ENCODE assay signal across 9 cellular contexts in genomic region chr20:33664085-33664761, GRCh38. TPM values are rescaled to one million over a fixed set of nuclear protein-coding genes. Genes with fewer than 3 reads are reported as not detected.
A peak's percentile ranks its signal among the peaks of the same experiment; 100 is the strongest.
DNase-seq lines count a peak whose midpoint lies in the region; ATAC-seq and TF ChIP-seq lines count a peak whose summit lies in the region.
"Had no signal": no experiment of that assay in that cellular context is flagged by ENCODE, and none has a peak within 500 bp of the region (broad histone marks: within the 10 kb centered on the region; RNA-seq: fewer than 3 reads in every experiment).

No MANE protein-coding gene starts in this region.

- TF ChIP-seq CTCF in GM06990 (IDR thresholded peaks at IDR 0.05; ENCODE audit: insufficient read depth, low read length, poor library complexity, severe bottlenecking) = no peak
- TF ChIP-seq CTCF in Peyer's patch (IDR thresholded peaks at IDR 0.05) = no peak
- TF ChIP-seq CTCF in epithelial cell of proximal tubule (conservative IDR thresholded peaks at IDR 0.05; ENCODE audit: low read depth, low read length) = no peak
- no peak for TF ChIP-seq CTCF in retinal pigment epithelial cell (conservative IDR thresholded peaks at IDR 0.05; ENCODE audit: low read depth, low read length)

- DNase-seq in GM06990 (ENCODE audit: extremely low read depth, insufficient read length) (no peak), Peyer's patch (no peak), epithelial cell of proximal tubule (ENCODE audit: low read depth) (no peak), retinal pigment epithelial cell (ENCODE audit: low read depth) (no peak), HK-2 (ENCODE audit: unreplicated experiment) (no peak)

- H3K4me3 ChIP-seq in GM06990 (replicated peaks; ENCODE audit: low read depth, low read length) (peak overlapping the region; percentile 73), Peyer's patch (peak overlapping the region; percentile 61 to 78 (median 72)), epithelial cell of proximal tubule (ENCODE audit: low read depth, low read length) (peak overlapping the region; percentile 72), retinal pigment epithelial cell (ENCODE audit: low read length) (peak overlapping the region; percentile 73)

- no peaks in the 10 kb centered on the region for H3K9me3 ChIP-seq in Peyer's patch
- H3K9me3 ChIP-seq: mucosa of descending colon had no signal

- no peaks in the 10 kb centered on the region; the same call in 1 of the 2 replicates for H3K36me3 ChIP-seq in GM06990 (ENCODE audit: control insufficient read depth, insufficient read depth, low read length)
- peaks cover 0 to 20% (median 0%) of the 10 kb centered on the region in 3 donors for H3K36me3 ChIP-seq in Peyer's patch

- peaks cover 0 to 40% (median 10%) of the 10 kb centered on the region in 4 donors for H3K4me1 ChIP-seq in Peyer's patch

- TF ChIP-seq POLR2A in Peyer's patch (IDR thresholded peaks at IDR 0.05) = no peak

- ATAC-seq in HG03039 (IDR thresholded peaks at IDR 0.05; ENCODE audit: unreplicated experiment) (no peak), GM21528 (IDR thresholded peaks at IDR 0.05; ENCODE audit: low FRiP score, unreplicated experiment) (no peak), GM21786 (IDR thresholded peaks at IDR 0.05; ENCODE audit: unreplicated experiment) (no peak)

- peak overlapping the region; percentile 86 to 93 (median 91) for H3K27ac ChIP-seq in Peyer's patch

- H3K27me3 ChIP-seq in GM06990 (replicated peaks; ENCODE audit: control insufficient read depth, insufficient read depth, low read length) (no peaks in the 10 kb centered on the region), Peyer's patch (no peaks in the 10 kb centered on the region)

RNA-seq across cellular contexts. Expression of gene C20orf144, which starts 2.1 kb away (rescaled TPM):
- not detected for total RNA-seq in Peyer's patch
- not detected in 2 replicates for total RNA-seq in epithelial cell of proximal tubule

RNA-seq across cellular contexts. Expression of gene ACTL10, which starts 2.5 kb away (rescaled TPM):
- 1 to 10 TPM in 3 of 4 donors, not detected in 1; 1.2 to 3.1 (median 2.5) TPM for total RNA-seq in Peyer's patch
- 2.2 TPM in 2 replicates for total RNA-seq in epithelial cell of proximal tubule

RNA-seq across cellular contexts. Expression of gene NECAB3, which starts 10.0 kb away (rescaled TPM):
- total RNA-seq in Peyer's patch (100 to 1,000 TPM in 3 of 4 donors, 10 to 100 TPM in 1; 77.1 to 146 (median 110) TPM), epithelial cell of proximal tubule (13.2 and 26.9 TPM in 2 replicates)

RNA-seq across cellular contexts. Expression of gene E2F1, which starts 22.0 kb away (rescaled TPM):
- total RNA-seq in Peyer's patch = 10 to 100 TPM in 1 of 4 donors, 1 to 10 TPM in 3; 2.1 to 32.2 (median 4.9) TPM
- 17.1 and 35.0 TPM in 2 replicates for total RNA-seq in epithelial cell of proximal tubule

RNA-seq across cellular contexts. Expression of gene PXMP4, which starts 55.9 kb away (rescaled TPM):
- total RNA-seq in Peyer's patch (10 to 100 TPM in 2 of 4 donors, 1 to 10 TPM in 1, under 1 TPM in 1; 0.83 to 15.3 (median 8.1) TPM), epithelial cell of proximal tubule (2.1 and 2.5 TPM in 2 replicates)
